Comparison of ENCODE assay signal across 1 cellular context in the genomic region with DNA sequence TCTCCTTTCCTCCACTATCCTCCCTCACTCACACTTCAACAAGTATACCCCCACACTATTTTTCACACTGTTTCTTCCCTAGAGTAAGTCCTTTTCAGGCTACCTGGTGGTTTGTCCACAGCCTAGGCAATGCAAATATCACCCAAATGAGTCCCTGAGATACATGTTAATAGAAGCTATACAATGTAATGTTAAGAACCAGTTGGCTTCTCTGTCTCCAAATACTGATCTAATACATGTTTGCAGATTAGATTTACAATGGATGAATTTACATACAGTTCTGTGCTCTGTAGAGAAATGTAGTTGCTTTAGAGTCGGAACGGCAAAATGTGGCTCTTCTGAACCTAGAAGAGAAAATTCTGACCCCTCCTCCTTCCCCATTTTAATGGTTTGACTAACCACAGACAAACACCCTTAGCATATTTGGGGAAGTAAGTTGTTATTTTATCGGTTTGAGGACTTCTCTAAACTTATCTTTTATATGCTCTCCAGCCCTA.
TF ChIP-seq lines count a peak whose summit lies in the region.

No MANE protein-coding gene starts in this region.

TF ChIP-seq in K562, 482 proteins besides CTCF, POLR2A, EP300 and RAD21 (continued from another document and continues in another):
- TF ChIP-seq, protein P1, sequence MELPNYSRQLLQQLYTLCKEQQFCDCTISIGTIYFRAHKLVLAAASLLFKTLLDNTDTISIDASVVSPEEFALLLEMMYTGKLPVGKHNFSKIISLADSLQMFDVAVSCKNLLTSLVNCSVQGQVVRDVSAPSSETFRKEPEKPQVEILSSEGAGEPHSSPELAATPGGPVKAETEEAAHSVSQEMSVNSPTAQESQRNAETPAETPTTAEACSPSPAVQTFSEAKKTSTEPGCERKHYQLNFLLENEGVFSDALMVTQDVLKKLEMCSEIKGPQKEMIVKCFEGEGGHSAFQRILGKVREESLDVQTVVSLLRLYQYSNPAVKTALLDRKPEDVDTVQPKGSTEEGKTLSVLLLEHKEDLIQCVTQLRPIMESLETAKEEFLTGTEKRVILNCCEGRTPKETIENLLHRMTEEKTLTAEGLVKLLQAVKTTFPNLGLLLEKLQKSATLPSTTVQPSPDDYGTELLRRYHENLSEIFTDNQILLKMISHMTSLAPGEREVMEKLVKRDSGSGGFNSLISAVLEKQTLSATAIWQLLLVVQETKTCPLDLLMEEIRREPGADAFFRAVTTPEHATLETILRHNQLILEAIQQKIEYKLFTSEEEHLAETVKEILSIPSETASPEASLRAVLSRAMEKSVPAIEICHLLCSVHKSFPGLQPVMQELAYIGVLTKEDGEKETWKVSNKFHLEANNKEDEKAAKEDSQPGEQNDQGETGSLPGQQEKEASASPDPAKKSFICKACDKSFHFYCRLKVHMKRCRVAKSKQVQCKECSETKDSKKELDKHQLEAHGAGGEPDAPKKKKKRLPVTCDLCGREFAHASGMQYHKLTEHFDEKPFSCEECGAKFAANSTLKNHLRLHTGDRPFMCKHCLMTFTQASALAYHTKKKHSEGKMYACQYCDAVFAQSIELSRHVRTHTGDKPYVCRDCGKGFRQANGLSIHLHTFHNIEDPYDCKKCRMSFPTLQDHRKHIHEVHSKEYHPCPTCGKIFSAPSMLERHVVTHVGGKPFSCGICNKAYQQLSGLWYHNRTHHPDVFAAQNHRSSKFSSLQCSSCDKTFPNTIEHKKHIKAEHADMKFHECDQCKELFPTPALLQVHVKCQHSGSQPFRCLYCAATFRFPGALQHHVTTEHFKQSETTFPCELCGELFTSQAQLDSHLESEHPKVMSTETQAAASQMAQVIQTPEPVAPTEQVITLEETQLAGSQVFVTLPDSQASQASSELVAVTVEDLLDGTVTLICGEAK (IDR thresholded peaks at IDR 0.05): peak; percentile 10; the same call in 1 of the 2 replicates
- TF ChIP-seq, protein P1 (CRISPR knock-in tag; IDR thresholded peaks at IDR 0.05): no peak
- TF ChIP-seq, protein P2, sequence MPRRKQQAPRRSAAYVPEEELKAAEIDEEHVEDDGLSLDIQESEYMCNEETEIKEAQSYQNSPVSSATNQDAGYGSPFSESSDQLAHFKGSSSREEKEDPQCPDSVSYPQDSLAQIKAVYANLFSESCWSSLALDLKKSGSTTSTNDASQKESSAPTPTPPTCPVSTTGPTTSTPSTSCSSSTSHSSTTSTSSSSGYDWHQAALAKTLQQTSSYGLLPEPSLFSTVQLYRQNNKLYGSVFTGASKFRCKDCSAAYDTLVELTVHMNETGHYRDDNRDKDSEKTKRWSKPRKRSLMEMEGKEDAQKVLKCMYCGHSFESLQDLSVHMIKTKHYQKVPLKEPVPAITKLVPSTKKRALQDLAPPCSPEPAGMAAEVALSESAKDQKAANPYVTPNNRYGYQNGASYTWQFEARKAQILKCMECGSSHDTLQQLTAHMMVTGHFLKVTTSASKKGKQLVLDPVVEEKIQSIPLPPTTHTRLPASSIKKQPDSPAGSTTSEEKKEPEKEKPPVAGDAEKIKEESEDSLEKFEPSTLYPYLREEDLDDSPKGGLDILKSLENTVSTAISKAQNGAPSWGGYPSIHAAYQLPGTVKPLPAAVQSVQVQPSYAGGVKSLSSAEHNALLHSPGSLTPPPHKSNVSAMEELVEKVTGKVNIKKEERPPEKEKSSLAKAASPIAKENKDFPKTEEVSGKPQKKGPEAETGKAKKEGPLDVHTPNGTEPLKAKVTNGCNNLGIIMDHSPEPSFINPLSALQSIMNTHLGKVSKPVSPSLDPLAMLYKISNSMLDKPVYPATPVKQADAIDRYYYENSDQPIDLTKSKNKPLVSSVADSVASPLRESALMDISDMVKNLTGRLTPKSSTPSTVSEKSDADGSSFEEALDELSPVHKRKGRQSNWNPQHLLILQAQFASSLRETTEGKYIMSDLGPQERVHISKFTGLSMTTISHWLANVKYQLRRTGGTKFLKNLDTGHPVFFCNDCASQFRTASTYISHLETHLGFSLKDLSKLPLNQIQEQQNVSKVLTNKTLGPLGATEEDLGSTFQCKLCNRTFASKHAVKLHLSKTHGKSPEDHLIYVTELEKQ (CRISPR knock-in tag; IDR thresholded peaks at IDR 0.05): no peak
- TF ChIP-seq RCOR1 (IDR thresholded peaks at IDR 0.05; ENCODE audit: borderline replicate concordance in 1 of 2, low read depth in 2 of 2, low read length in 2 of 2) (0 out of 4 replicates have a peak, but pooled peaks of 1 of the 2 experiments have one; percentile 24), PHF20 (IDR thresholded peaks at IDR 0.05; ENCODE audit: partially characterized antibody) (no peak), MCM5 (IDR thresholded peaks at IDR 0.05; ENCODE audit: low read depth) (no peak), SIN3A (IDR thresholded peaks at IDR 0.05; ENCODE audit: borderline replicate concordance in 2 of 2, control insufficient read depth in 1 of 2, low read depth in 2 of 2, low read length in 2 of 2) (no peak), RBM22 (IDR thresholded peaks at IDR 0.05; ENCODE audit: low read depth, low read length, poor library complexity, severe bottlenecking) (no peak), MEF2D (tag; conservative IDR thresholded peaks at IDR 0.05; ENCODE audit: low read depth) (no peak), TBP (optimal IDR thresholded peaks at IDR 0.05; ENCODE audit: low read depth, low read length) (peak; percentile 83), HLTF (IDR thresholded peaks at IDR 0.05) (no peak), CHD4 (IDR thresholded peaks at IDR 0.05; ENCODE audit: insufficient read depth, insufficient replicate concordance, low read depth, low read length, poor library complexity, severe bottlenecking) (peak; percentile 15), KDM5B (IDR thresholded peaks at IDR 0.05; ENCODE audit: insufficient replicate concordance, low read depth, low read length) (no peak), NRF1 (conservative IDR thresholded peaks at IDR 0.05 in 1 of 2, IDR thresholded peaks at IDR 0.05 in 1 of 2) (no peak), MEIS2 (IDR thresholded peaks at IDR 0.05; ENCODE audit: partially characterized antibody) (no peak), TAF15 (IDR thresholded peaks at IDR 0.05; ENCODE audit: low read depth, low read length) (no peak), DPF2 (IDR thresholded peaks at IDR 0.05) (peak; percentile 25), PCBP2 (IDR thresholded peaks at IDR 0.05; ENCODE audit: low read depth, low read length, poor library complexity, severe bottlenecking) (no peak), GTF2E2 (tag; IDR thresholded peaks at IDR 0.05) (peak; percentile 71; the same call in 1 of the 2 replicates), ZZZ3 (IDR thresholded peaks at IDR 0.05) (no peak), SRSF1 (IDR thresholded peaks at IDR 0.05; ENCODE audit: low read depth, low read length) (no peak), NFRKB (IDR thresholded peaks at IDR 0.05; ENCODE audit: low read depth) (peak; percentile 71), ZNF197 (CRISPR knock-in tag; IDR thresholded peaks at IDR 0.05; ENCODE audit: low read depth) (no peak), ATF1 (CRISPR knock-in tag; IDR thresholded peaks at IDR 0.05) (no peak), ATF1 (tag; IDR thresholded peaks at IDR 0.05) (0 out of 2 replicates have a peak, but pooled peaks have one; percentile 19), MXI1 (IDR thresholded peaks at IDR 0.05; ENCODE audit: low read depth, low read length) (no peak), SUPT5H (IDR thresholded peaks at IDR 0.05) (no peak), CC2D1A (IDR thresholded peaks at IDR 0.05) (no peak), FOXK2 (conservative IDR thresholded peaks at IDR 0.05 in 1 of 2, IDR thresholded peaks at IDR 0.05 in 1 of 2; ENCODE audit: low read depth in 2 of 2) (peak; percentile 17 to 20; a peak in 1 of 4 replicates), RFX7 (CRISPR knock-in tag; IDR thresholded peaks at IDR 0.05) (0 out of 2 replicates have a peak, but pooled peaks have one; percentile 39)
- TF ChIP-seq, protein P3, sequence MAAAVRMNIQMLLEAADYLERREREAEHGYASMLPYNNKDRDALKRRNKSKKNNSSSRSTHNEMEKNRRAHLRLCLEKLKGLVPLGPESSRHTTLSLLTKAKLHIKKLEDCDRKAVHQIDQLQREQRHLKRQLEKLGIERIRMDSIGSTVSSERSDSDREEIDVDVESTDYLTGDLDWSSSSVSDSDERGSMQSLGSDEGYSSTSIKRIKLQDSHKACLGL (CRISPR knock-in tag; IDR thresholded peaks at IDR 0.05; ENCODE audit: borderline replicate concordance, poor library complexity, severe bottlenecking): no peak
- TF ChIP-seq, protein P4, sequence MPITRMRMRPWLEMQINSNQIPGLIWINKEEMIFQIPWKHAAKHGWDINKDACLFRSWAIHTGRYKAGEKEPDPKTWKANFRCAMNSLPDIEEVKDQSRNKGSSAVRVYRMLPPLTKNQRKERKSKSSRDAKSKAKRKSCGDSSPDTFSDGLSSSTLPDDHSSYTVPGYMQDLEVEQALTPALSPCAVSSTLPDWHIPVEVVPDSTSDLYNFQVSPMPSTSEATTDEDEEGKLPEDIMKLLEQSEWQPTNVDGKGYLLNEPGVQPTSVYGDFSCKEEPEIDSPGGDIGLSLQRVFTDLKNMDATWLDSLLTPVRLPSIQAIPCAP (CRISPR knock-in tag; IDR thresholded peaks at IDR 0.05; ENCODE audit: borderline replicate concordance): no peak
- TF ChIP-seq, protein P5, sequence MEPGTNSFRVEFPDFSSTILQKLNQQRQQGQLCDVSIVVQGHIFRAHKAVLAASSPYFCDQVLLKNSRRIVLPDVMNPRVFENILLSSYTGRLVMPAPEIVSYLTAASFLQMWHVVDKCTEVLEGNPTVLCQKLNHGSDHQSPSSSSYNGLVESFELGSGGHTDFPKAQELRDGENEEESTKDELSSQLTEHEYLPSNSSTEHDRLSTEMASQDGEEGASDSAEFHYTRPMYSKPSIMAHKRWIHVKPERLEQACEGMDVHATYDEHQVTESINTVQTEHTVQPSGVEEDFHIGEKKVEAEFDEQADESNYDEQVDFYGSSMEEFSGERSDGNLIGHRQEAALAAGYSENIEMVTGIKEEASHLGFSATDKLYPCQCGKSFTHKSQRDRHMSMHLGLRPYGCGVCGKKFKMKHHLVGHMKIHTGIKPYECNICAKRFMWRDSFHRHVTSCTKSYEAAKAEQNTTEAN (CRISPR knock-in tag; IDR thresholded peaks at IDR 0.05): no peak
- TF ChIP-seq, protein P6, sequence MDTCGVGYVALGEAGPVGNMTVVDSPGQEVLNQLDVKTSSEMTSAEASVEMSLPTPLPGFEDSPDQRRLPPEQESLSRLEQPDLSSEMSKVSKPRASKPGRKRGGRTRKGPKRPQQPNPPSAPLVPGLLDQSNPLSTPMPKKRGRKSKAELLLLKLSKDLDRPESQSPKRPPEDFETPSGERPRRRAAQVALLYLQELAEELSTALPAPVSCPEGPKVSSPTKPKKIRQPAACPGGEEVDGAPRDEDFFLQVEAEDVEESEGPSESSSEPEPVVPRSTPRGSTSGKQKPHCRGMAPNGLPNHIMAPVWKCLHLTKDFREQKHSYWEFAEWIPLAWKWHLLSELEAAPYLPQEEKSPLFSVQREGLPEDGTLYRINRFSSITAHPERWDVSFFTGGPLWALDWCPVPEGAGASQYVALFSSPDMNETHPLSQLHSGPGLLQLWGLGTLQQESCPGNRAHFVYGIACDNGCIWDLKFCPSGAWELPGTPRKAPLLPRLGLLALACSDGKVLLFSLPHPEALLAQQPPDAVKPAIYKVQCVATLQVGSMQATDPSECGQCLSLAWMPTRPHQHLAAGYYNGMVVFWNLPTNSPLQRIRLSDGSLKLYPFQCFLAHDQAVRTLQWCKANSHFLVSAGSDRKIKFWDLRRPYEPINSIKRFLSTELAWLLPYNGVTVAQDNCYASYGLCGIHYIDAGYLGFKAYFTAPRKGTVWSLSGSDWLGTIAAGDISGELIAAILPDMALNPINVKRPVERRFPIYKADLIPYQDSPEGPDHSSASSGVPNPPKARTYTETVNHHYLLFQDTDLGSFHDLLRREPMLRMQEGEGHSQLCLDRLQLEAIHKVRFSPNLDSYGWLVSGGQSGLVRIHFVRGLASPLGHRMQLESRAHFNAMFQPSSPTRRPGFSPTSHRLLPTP (IDR thresholded peaks at IDR 0.05; ENCODE audit: borderline replicate concordance, extremely low read depth, insufficient read length): no peak
- TF ChIP-seq, protein P7, sequence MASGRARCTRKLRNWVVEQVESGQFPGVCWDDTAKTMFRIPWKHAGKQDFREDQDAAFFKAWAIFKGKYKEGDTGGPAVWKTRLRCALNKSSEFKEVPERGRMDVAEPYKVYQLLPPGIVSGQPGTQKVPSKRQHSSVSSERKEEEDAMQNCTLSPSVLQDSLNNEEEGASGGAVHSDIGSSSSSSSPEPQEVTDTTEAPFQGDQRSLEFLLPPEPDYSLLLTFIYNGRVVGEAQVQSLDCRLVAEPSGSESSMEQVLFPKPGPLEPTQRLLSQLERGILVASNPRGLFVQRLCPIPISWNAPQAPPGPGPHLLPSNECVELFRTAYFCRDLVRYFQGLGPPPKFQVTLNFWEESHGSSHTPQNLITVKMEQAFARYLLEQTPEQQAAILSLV (tag; IDR thresholded peaks at IDR 0.05): peak; percentile 12; the same call in 1 of the 2 replicates
- TF ChIP-seq, protein P8, sequence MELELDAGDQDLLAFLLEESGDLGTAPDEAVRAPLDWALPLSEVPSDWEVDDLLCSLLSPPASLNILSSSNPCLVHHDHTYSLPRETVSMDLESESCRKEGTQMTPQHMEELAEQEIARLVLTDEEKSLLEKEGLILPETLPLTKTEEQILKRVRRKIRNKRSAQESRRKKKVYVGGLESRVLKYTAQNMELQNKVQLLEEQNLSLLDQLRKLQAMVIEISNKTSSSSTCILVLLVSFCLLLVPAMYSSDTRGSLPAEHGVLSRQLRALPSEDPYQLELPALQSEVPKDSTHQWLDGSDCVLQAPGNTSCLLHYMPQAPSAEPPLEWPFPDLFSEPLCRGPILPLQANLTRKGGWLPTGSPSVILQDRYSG (tag; conservative IDR thresholded peaks at IDR 0.05; ENCODE audit: low read depth): no peak
